Comparison of ENCODE assay signal across 21 cellular contexts in the genomic region with DNA sequence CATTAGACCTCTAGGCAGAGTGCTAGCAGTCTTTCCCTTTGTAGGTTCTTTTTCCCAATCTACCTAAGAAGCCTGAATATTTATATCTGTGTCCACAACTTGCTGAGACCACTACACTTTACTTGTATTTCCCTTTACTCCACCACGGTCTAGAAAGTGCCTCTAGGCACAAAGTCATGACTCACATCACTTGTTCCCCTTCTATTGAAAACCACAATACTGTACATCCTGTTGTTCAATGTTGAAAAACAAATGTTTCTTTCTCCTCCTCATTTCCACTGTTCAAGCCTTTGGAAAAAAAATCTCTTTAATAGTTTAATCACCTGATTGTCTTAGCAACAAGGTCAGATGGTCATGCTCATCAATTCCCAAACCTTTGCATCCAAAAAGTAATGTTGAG.
"Had no signal": no experiment of that assay in that cellular context is flagged by ENCODE, and none has a peak within 500 bp of the region (broad histone marks: within the 10 kb centered on the region; RNA-seq: fewer than 3 reads in every experiment).

No MANE protein-coding gene starts in this region.

- H3K36me3 ChIP-seq: esophagus muscularis mucosa, heart left ventricle, neutrophil, ovary, right atrium auricular region, upper lobe of left lung had no signal

- FAIRE-seq: colon, endothelial cell of umbilical vein had no signal

- H3K27me3 ChIP-seq: esophagus muscularis mucosa, heart left ventricle, neutrophil, ovary, right atrium auricular region, upper lobe of left lung had no signal

- H3K9me3 ChIP-seq: neutrophil, ovary had no signal

- H3K4me3 ChIP-seq: esophagus muscularis mucosa, heart left ventricle, ovary, psoas muscle, right atrium auricular region, upper lobe of left lung had no signal

- H3K27ac ChIP-seq: esophagus muscularis mucosa, heart left ventricle, neutrophil, ovary, psoas muscle, right atrium auricular region, upper lobe of left lung had no signal

- DNase-seq: activated CD4-positive, alpha-beta T cell treated with anti-CD3 and anti-CD28 coated beads for 1 hour; activated CD4-positive, alpha-beta T cell treated with anti-CD3 and anti-CD28 coated beads, Interleukin-2, amount 50 U/mL, for 1 hour; activated CD8-positive, alpha-beta T cell treated with anti-CD3 and anti-CD28 coated beads, Interleukin-2, amount 10 ng/mL, durations not matched to agents 7 days and 5 days; activated T-cell treated with anti-CD3 and anti-CD28 coated beads, Interleukin-2, amount 50 U/mL, for 1 hour; aorta; central memory CD4-positive, alpha-beta T cell; effector memory CD8-positive, alpha-beta T cell; heart left ventricle; islet precursor cell; left colon; mesenchymal stem cell; ovary; psoas muscle; stimulated activated CD4-positive, alpha-beta T cell treated with anti-CD3 and anti-CD28 coated beads, Interleukin-4, amount 100 ng/mL, for 24 hours; stimulated activated naive CD8-positive, alpha-beta T cell treated with anti-CD3 and anti-CD28 coated beads, Interleukin-15, Interleukin-2, amounts not matched to agents 100 U/mL and 50 U/mL, for 24 hours; upper lobe of left lung had no signal

- H3K4me1 ChIP-seq: esophagus muscularis mucosa, heart left ventricle, psoas muscle, right atrium auricular region, upper lobe of left lung had no signal
